ENCODE assay signal across 8 cellular contexts in the genomic region with DNA sequence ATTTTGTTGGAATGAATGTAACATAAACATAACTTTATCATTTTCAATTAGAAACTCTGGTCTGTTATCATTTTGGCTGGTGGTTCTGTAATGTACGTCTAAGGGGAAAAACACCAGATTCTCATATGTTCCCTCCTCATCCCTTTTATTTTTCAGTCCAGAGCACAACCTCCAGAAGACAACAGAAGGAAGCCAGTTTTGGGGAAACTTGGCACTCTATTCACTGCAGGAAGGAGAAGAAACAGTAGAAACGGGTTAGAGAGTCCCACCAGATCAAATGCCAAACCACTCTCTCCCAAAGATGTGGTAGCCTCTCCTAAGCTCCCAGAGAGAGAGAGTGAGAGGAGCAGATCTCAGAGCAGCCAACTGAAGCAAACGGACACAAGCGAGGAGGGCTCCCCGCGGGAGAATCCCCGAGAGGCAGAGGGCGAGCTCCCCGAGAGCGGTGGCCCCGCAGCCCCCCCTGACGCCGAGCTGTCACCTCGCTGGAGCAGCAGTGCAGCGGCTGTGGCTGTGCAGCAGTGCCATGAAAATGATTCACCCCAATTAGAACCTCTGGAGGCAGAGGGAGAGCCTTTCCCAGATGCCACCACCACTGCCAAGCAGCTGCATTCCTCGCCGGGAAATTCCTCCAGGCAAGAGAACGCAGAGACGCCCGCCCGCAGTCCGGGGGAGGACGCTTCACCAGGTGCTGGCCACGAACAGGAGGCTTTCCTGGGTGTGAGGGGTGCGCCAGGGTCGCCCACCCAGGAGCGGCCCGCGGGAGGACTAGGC.
A peak's percentile ranks its signal among the peaks of the same experiment; 100 is the strongest.
DNase-seq lines count a peak whose midpoint lies in the region; ATAC-seq and TF ChIP-seq lines count a peak whose summit lies in the region.

No MANE protein-coding gene starts in this region.

- peak; percentile 52 for DNase-seq in DMS53 (lab: John Stamatoyannopoulos, UW)
- DNase-seq in DMS53 treated with DMSO at 0.1 percent for 48 hours (lab: John Stamatoyannopoulos, UW; ENCODE audit: unreplicated experiment) = no peak
- peak; percentile 55 for DNase-seq in activated T-cell treated with anti-CD3 and anti-CD28 coated beads, Interleukin-2, amount 50 U/mL, for 72 hours
- peak; percentile 92 for DNase-seq in osteoblast (ENCODE audit: insufficient read length, low spot score, missing footprints)
- no peak for DNase-seq in C1 segment of cervical spinal cord (lab: John Stamatoyannopoulos, UW)
- DNase-seq in COLO829 (ENCODE audit: low spot score) = no peak

- peaks cover 0 to 42% (median 11%) of the 10 kb centered on the region in 3 donors for H3K4me1 ChIP-seq in gastroesophageal sphincter
- H3K4me1 ChIP-seq in osteoblast (ENCODE audit: insufficient read depth, low read length) = peaks cover 29% of the 10 kb centered on the region

- H3K4me3 Mint-ChIP-seq in activated T-cell treated with anti-CD3 and anti-CD28 coated beads, Interleukin-2, amount 50 U/mL, for 72 hours = peak overlapping the region; percentile 93 to 94

- peaks cover 14% of the 10 kb centered on the region for H3K27me3 Mint-ChIP-seq in activated T-cell treated with anti-CD3 and anti-CD28 coated beads, Interleukin-2, amount 50 U/mL, for 72 hours (ENCODE audit: low read depth)

- H2AFZ ChIP-seq in osteoblast (ENCODE audit: low read length) = peak overlapping the region; percentile 87

- H3K4me2 ChIP-seq in osteoblast (ENCODE audit: insufficient read depth, low read length) = peak overlapping the region; percentile 87

- H3K36me3 ChIP-seq in KOPT-K1 (ENCODE audit: insufficient read depth, low read length) (no peaks in the 10 kb centered on the region), gastroesophageal sphincter (no peaks in the 10 kb centered on the region), osteoblast (ENCODE audit: insufficient read depth, low read length) (no peaks in the 10 kb centered on the region)

- no peak for TF ChIP-seq POLR2A in gastroesophageal sphincter (IDR thresholded peaks at IDR 0.05)

- no peaks in the 10 kb centered on the region for H3K79me2 ChIP-seq in osteoblast (ENCODE audit: insufficient read depth, low read length)

- peak overlapping the region; percentile 48 to 80 for H3K4me3 ChIP-seq in gastroesophageal sphincter
- H3K4me3 ChIP-seq in osteoblast (ENCODE audit: insufficient read depth, low read length) = peak overlapping the region; percentile 82

- TF ChIP-seq CTCF in gastroesophageal sphincter (IDR thresholded peaks at IDR 0.05) (no peak), osteoblast (IDR thresholded peaks at IDR 0.05; ENCODE audit: extremely low read depth, low read depth, low read length) (no peak)

- H3K27ac ChIP-seq in KOPT-K1 (ENCODE audit: low read depth, low read length, poor library complexity, severe bottlenecking) (peak overlapping the region; percentile 96), gastroesophageal sphincter (peak overlapping the region in 2 of 4 donors; percentile 80 to 87), osteoblast (ENCODE audit: low read depth, low read length) (no peak overlapping the region)

- H3K27me3 ChIP-seq in gastroesophageal sphincter (peaks cover 69% of the 10 kb centered on the region), osteoblast (ENCODE audit: insufficient read depth, low read length) (peaks cover 26% of the 10 kb centered on the region)

- no peak for TF ChIP-seq EP300 in gastroesophageal sphincter (IDR thresholded peaks at IDR 0.05)

- WGBS in gastroesophageal sphincter (ENCODE audit: low coverage in 1 of 2), 2 donors = 0% methylated on average over 1 to 2 of the region's 29 CpGs

- H3K27ac Mint-ChIP-seq in activated T-cell treated with anti-CD3 and anti-CD28 coated beads, Interleukin-2, amount 50 U/mL, for 72 hours = peak overlapping the region; percentile 45

- H3K36me3 Mint-ChIP-seq in activated T-cell treated with anti-CD3 and anti-CD28 coated beads, Interleukin-2, amount 50 U/mL, for 72 hours (ENCODE audit: insufficient read depth in 2 of 2) = peaks cover 0 to 2% of the 10 kb centered on the region in 2 donors

- H3K9me3 ChIP-seq in KOPT-K1 (ENCODE audit: insufficient read depth, low read length, poor library complexity, severe bottlenecking) = no peaks in the 10 kb centered on the region
- no peaks in the 10 kb centered on the region for H3K9me3 ChIP-seq in gastroesophageal sphincter
- no peaks in the 10 kb centered on the region for H3K9me3 ChIP-seq in osteoblast (ENCODE audit: low read depth, low read length)

- peak; percentile 18 to 22 for ATAC-seq in activated T-cell treated with anti-CD3 and anti-CD28 coated beads, Interleukin-2, amount 50 U/mL, for 72 hours (replicated peaks in 1 of 2)
- peak; percentile 18 for ATAC-seq in gastroesophageal sphincter

- peaks cover 55% of the 10 kb centered on the region for H3K4me1 Mint-ChIP-seq in activated T-cell treated with anti-CD3 and anti-CD28 coated beads, Interleukin-2, amount 50 U/mL, for 72 hours (ENCODE audit: low read depth)

- no peaks in the 10 kb centered on the region for H3K9me3 Mint-ChIP-seq in activated T-cell treated with anti-CD3 and anti-CD28 coated beads, Interleukin-2, amount 50 U/mL, for 72 hours

- no peaks in the 10 kb centered on the region for H4K20me1 ChIP-seq in osteoblast (ENCODE audit: insufficient read depth, low read length)

Comparison
In these comparisons a context has a peak if more than half of its experiments do, and no peak if none do; other contexts are left out.
1. DNase-seq: peak in DMS53 (single experiment), activated T-cell treated with anti-CD3 and anti-CD28 coated beads, Interleukin-2, amount 50 U/mL, for 72 hours (2 of 2) and osteoblast (single experiment); none in DMS53 treated with DMSO at 0.1 percent for 48 hours (single experiment), C1 segment of cervical spinal cord (0 of 14) and COLO829 (single experiment).